Comparison of ENCODE assay signal across 1 cellular context in genomic region chr2:73385486-73386341, GRCh38.
TF ChIP-seq lines count a peak whose summit lies in the region.

TSS of gene ALMS1 (plus strand) at chr2:73385836. CDS start at chr2:73385869, 33 bp downstream.

TF ChIP-seq in WTC11, 78 proteins besides CTCF, POLR2A, EP300 and RAD21 (continued from another document):
- no peak for TF ChIP-seq PREB (CRISPR knock-in tag; IDR thresholded peaks at IDR 0.05; ENCODE audit: borderline replicate concordance)
- TF ChIP-seq FOXK1 (CRISPR knock-in tag; IDR thresholded peaks at IDR 0.05), result 0 out of 2 replicates have a peak, but pooled peaks have one; percentile 48
- peak; percentile 71 for TF ChIP-seq SP1 (CRISPR knock-in tag; conservative IDR thresholded peaks at IDR 0.05)
- 0 out of 2 replicates have a peak, but pooled peaks have one; percentile 7 for TF ChIP-seq USF2 (CRISPR knock-in tag; IDR thresholded peaks at IDR 0.05)
- 0 out of 2 replicates have a peak, but pooled peaks have one; percentile 45 for TF ChIP-seq E2F5 (CRISPR knock-in tag; IDR thresholded peaks at IDR 0.05)
- peak; percentile 94; the same call in 1 of the 2 replicates for TF ChIP-seq ELF4 (CRISPR knock-in tag; IDR thresholded peaks at IDR 0.05; ENCODE audit: low read depth)
